ENCODE assay signal across 1 cellular context in genomic region chr7:70849580-70850235, GRCh38.
TF ChIP-seq lines count a peak whose summit lies in the region.

No MANE protein-coding gene starts in this region.

TF ChIP-seq in GM23338, 12 proteins besides CTCF, POLR2A, EP300 and RAD21 (continued from another document):
- TF ChIP-seq REST (IDR thresholded peaks at IDR 0.05; ENCODE audit: unreplicated experiment) (no peak), EZH2 (IDR thresholded peaks at IDR 0.05; ENCODE audit: low read depth, unreplicated experiment) (no peak), JUNB (IDR thresholded peaks at IDR 0.05; ENCODE audit: unreplicated experiment) (no peak), POLR2AphosphoS5 (IDR thresholded peaks at IDR 0.05; ENCODE audit: low read depth) (no peak), ZNF114 (CRISPR knock-in tag; IDR thresholded peaks at IDR 0.05) (no peak), NANOG (IDR thresholded peaks at IDR 0.05; ENCODE audit: borderline replicate concordance) (no peak), ZNF331 (CRISPR knock-in tag; IDR thresholded peaks at IDR 0.05; ENCODE audit: low read depth) (no peak)
